ENCODE assay signal across 8 cellular contexts in the genomic region with DNA sequence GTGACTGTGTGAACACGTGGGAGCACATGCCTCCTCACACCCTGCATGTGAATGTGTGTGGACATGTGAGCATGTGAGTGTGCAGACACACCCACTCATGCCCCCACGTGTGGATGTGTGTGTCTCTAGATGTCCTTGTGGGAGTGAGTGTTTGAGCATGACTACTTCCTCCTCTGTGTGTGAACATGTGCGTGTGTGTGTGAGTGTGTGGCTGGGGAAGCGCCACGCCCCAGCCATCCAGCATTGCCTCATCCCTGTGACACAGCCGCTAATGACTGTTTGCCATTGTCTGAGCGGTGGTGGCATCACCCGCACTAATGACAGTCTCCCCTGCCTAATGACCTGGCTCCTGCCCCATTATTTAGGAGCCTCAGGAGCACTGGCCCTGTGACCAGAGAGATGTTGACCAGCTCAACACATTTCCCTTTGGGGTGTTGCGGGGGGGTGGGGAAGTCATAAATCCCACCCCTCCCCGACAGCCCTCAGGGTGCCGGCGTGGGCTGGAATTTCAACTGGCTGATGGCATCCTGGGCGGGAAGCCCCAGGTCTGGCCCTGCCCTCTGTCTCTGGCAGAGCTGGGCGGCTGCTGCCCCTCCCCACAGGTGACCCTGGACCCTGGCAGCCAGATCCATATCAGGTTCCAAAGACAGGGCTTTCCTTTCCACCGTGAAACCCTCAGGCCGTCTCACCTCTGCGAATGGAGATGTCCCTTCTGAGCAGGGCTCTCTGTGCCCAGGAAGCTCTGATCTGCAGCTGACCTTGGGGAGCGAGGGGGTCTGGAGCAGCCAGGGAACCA. TPM values are rescaled to one million over a fixed set of nuclear protein-coding genes. Genes with fewer than 3 reads are reported as not detected.
DNase-seq lines count a peak whose midpoint lies in the region; ATAC-seq and TF ChIP-seq lines count a peak whose summit lies in the region.

No MANE protein-coding gene starts in this region.

- peak overlapping the region; percentile 98 for H3K4ac ChIP-seq in IMR-90 (ENCODE audit: low read depth, low read length)

- H4K20me1 ChIP-seq in BLaER1: no peaks in the 10 kb centered on the region
- H4K20me1 ChIP-seq in IMR-90 (ENCODE audit: insufficient read depth, low read length): no peaks in the 10 kb centered on the region

- H3K4me2 ChIP-seq in BLaER1 (peak overlapping the region; percentile 85), IMR-90 (ENCODE audit: low read depth, low read length) (no peak overlapping the region)

- H2BK15ac ChIP-seq in IMR-90 (ENCODE audit: low read depth, low read length): peak overlapping the region; percentile 80; the same call in 2 of the 3 replicates

- 70% methylated on average over 3 of the region's 18 CpGs; no CpG with 5 or more reads in 1 of the 2 experiments for WGBS in IMR-90 (ENCODE audit: extremely low coverage in 2 of 2, insufficient read length in 1 of 2), 2 experiments

- CTCF ChIA-PET in IMR-90 (lab: Yijun Ruan, JAX): interaction anchor here (1.4 kb wide), 1 partner anchor 11 kb away, joined by 6 read pairs; no protein-coding TSS in a partner anchor

- H3K36me3 ChIP-seq in BLaER1 (no peaks in the 10 kb centered on the region), IMR-90 (ENCODE audit: control insufficient read depth, insufficient read depth, low read length) (no peaks in the 10 kb centered on the region)

- H3K18ac ChIP-seq in IMR-90 (ENCODE audit: low read depth, low read length): peak overlapping the region; percentile 74

- no TSS peak for BruUV-seq in IMR-90 (replicated peaks; lab: Mats Ljungman, UMichigan)

- TF ChIP-seq CTCF in IMR-90 (conservative IDR thresholded peaks at IDR 0.05; ENCODE audit: low read depth, low read length): no peak

- H3K9me1 ChIP-seq in IMR-90 (ENCODE audit: insufficient read depth, low read length): peaks cover 24% of the 10 kb centered on the region

- dilution Hi-C loops in IMR-90 (cut with HindIII; ENCODE audit: low sequenced_read_pairs, unreplicated experiment): no loop called here

- no peak for TF ChIP-seq RAD21 in IMR-90 (IDR thresholded peaks at IDR 0.05; ENCODE audit: low read length)

- H3K4me1 ChIP-seq in BLaER1 (peaks cover 69% of the 10 kb centered on the region), IMR-90 (ENCODE audit: control insufficient read depth, insufficient read depth, low read length) (peaks cover 32% of the 10 kb centered on the region)

- H3K27me3 Mint-ChIP-seq in stimulated activated memory B cell treated with anti-CD40 and anti-IgM and Interleukin-4, amounts not matched to agents 10 μg/mL and 1 μg/mL and 100 μg/mL, for 72 hours: peaks cover 70% of the 10 kb centered on the region

- no peak for TF ChIP-seq POLR2A in IMR-90 (IDR thresholded peaks at IDR 0.05; ENCODE audit: low read depth, low read length)

- peak overlapping the region; percentile 93 for H2AFZ ChIP-seq in IMR-90 (replicated peaks; ENCODE audit: low read length, poor library complexity)

- peak overlapping the region; percentile 97 for H2AK9ac ChIP-seq in IMR-90 (replicated peaks; ENCODE audit: low read depth, low read length, poor library complexity)

- H4K8ac ChIP-seq in IMR-90 (ENCODE audit: low read depth in 2 of 2, low read length in 2 of 2): peak overlapping the region; percentile 26 to 92; a peak in 3 of 4 replicates

- H3K14ac ChIP-seq in IMR-90 (replicated peaks; ENCODE audit: low read depth, low read length): peak overlapping the region; percentile 95

- peak overlapping the region; percentile 83 for H2BK5ac ChIP-seq in IMR-90 (ENCODE audit: low read depth, low read length, poor library complexity, severe bottlenecking)

- peak; percentile 4 for ATAC-seq in IMR-90 (ENCODE audit: low read depth)
- no peak for ATAC-seq in stimulated activated memory B cell treated with anti-CD40 and anti-IgM and Interleukin-4, amounts not matched to agents 10 μg/mL and 1 μg/mL and 100 μg/mL, for 72 hours

- H2BK20ac ChIP-seq in IMR-90 (ENCODE audit: low read depth, low read length): peak overlapping the region; percentile 93

- H3K79me1 ChIP-seq in IMR-90 (ENCODE audit: low read depth in 1 of 2, low read length in 2 of 2): peaks cover 0 to 4% of the 10 kb centered on the region in 2 experiments; a peak in 1 of 4 replicates

- H3K27ac ChIP-seq in BLaER1 (peak overlapping the region; percentile 71), IMR-90 (ENCODE audit: insufficient read depth, low read length) (no peak overlapping the region; the same call in 1 of the 2 replicates)

- no peak overlapping the region for H3K27ac Mint-ChIP-seq in stimulated activated memory B cell treated with anti-CD40 and anti-IgM and Interleukin-4, amounts not matched to agents 10 μg/mL and 1 μg/mL and 100 μg/mL, for 72 hours

- H4K5ac ChIP-seq in IMR-90 (ENCODE audit: low read depth, low read length): peak overlapping the region; percentile 25; the same call in 1 of the 2 replicates

- peak overlapping the region; percentile 86 for H3K23ac ChIP-seq in IMR-90 (ENCODE audit: low read depth, low read length)

- H3K9ac ChIP-seq in BLaER1: no peak overlapping the region
- no peak overlapping the region; the same call in 1 of the 2 replicates for H3K9ac ChIP-seq in IMR-90 (ENCODE audit: low read depth, low read length)

- in situ Hi-C loops in IMR-90 (cut with MboI; ENCODE audit: low sequenced_read_pairs): no loop called here
- in situ Hi-C loops in SK-MEL-5 (cut with HindIII; ENCODE audit: low pct_unique_long_range_greater_than_20kb, low sequenced_read_pairs): no loop called here

- H3K4me1 Mint-ChIP-seq in stimulated activated memory B cell treated with anti-CD40 and anti-IgM and Interleukin-4, amounts not matched to agents 10 μg/mL and 1 μg/mL and 100 μg/mL, for 72 hours: peaks cover 7% of the 10 kb centered on the region

- no peak overlapping the region; the same call in 1 of the 2 replicates for H3K56ac ChIP-seq in IMR-90 (ENCODE audit: extremely low read depth, insufficient read depth, low read length)

- H3K9me3 ChIP-seq in BLaER1 (no peaks in the 10 kb centered on the region), IMR-90 (ENCODE audit: control insufficient read depth, insufficient read depth, low read length) (no peaks in the 10 kb centered on the region)

- H3K4me3 ChIP-seq in BLaER1 (no peak overlapping the region), IMR-90 (ENCODE audit: insufficient read depth, low read depth, low read length) (no peak overlapping the region)

- peak overlapping the region; percentile 97 for H2BK120ac ChIP-seq in IMR-90 (ENCODE audit: low read depth, low read length)

- peak overlapping the region; percentile 96 for H2AK5ac ChIP-seq in IMR-90 (ENCODE audit: low read depth, low read length)

- H3K9me3 Mint-ChIP-seq in stimulated activated memory B cell treated with anti-CD40 and anti-IgM and Interleukin-4, amounts not matched to agents 10 μg/mL and 1 μg/mL and 100 μg/mL, for 72 hours: no peaks in the 10 kb centered on the region

- DNase-seq in IMR-90 (peak; percentile 77), SK-MEL-5 (ENCODE audit: low read depth, low spot score) (peak; percentile 9), fibroblast of peridontal ligament (ENCODE audit: extremely low read depth) (peak; percentile 45), nucleus accumbens (lab: John Stamatoyannopoulos, UW) (peak in 41 of 56 donors; percentile 13 to 87 (median 51)), cerebellar cortex (ENCODE audit: low spot score) (no peak), D341Med (ENCODE audit: low spot score) (no peak)

- peak overlapping the region; percentile 96 for H4K91ac ChIP-seq in IMR-90 (ENCODE audit: insufficient read depth, low read depth, low read length)

- H3K27me3 ChIP-seq in BLaER1 (no peaks in the 10 kb centered on the region), IMR-90 (ENCODE audit: control insufficient read depth, insufficient read depth, low read length) (no peaks in the 10 kb centered on the region)

- H3K4me3 Mint-ChIP-seq in stimulated activated memory B cell treated with anti-CD40 and anti-IgM and Interleukin-4, amounts not matched to agents 10 μg/mL and 1 μg/mL and 100 μg/mL, for 72 hours: no peak overlapping the region

- no peaks in the 10 kb centered on the region for H3K36me3 Mint-ChIP-seq in stimulated activated memory B cell treated with anti-CD40 and anti-IgM and Interleukin-4, amounts not matched to agents 10 μg/mL and 1 μg/mL and 100 μg/mL, for 72 hours

- POLR2A ChIA-PET in IMR-90 (lab: Charles Lee; ENCODE audit: unreplicated experiment): no interaction called here

- intact Hi-C loops in IMR-90 (cut with micrococcal nuclease): no loop called here

TF ChIP-seq in IMR-90, 13 proteins besides CTCF, POLR2A, EP300 and RAD21 (continues in another document):
- TF ChIP-seq MAFK (IDR thresholded peaks at IDR 0.05; ENCODE audit: low read depth, low read length): no peak
- peak; percentile 92 for TF ChIP-seq CEBPB (IDR thresholded peaks at IDR 0.05; ENCODE audit: low read depth, low read length)
- TF ChIP-seq, protein P1, sequence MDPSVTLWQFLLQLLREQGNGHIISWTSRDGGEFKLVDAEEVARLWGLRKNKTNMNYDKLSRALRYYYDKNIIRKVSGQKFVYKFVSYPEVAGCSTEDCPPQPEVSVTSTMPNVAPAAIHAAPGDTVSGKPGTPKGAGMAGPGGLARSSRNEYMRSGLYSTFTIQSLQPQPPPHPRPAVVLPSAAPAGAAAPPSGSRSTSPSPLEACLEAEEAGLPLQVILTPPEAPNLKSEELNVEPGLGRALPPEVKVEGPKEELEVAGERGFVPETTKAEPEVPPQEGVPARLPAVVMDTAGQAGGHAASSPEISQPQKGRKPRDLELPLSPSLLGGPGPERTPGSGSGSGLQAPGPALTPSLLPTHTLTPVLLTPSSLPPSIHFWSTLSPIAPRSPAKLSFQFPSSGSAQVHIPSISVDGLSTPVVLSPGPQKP (IDR thresholded peaks at IDR 0.05; ENCODE audit: borderline replicate concordance, low read depth, low read length): no peak
- peak; percentile 83 for TF ChIP-seq BHLHE40 (IDR thresholded peaks at IDR 0.05; ENCODE audit: low read depth, low read length)
- TF ChIP-seq MAZ (IDR thresholded peaks at IDR 0.05; ENCODE audit: borderline replicate concordance, low read depth, low read length): no peak
- peak; percentile 42; the same call in 1 of the 2 replicates for TF ChIP-seq FOS (IDR thresholded peaks at IDR 0.05; ENCODE audit: low read depth, low read length)

RNA-seq across cellular contexts. Expression of gene KRT80, which starts 11.5 kb away (rescaled TPM):
- total RNA-seq in IMR-90 (2012; rRNA removed): 0.54 and 0.56 TPM in 2 replicates
- polyA plus RNA-seq in IMR-90 (2012; rRNA removed): 3.4 TPM in 2 replicates
- polyA plus RNA-seq in IMR-90 (2012; cell fraction: cytosol; rRNA removed): 1.2 and 2.4 TPM in 2 replicates
- 14.7 and 18.0 TPM in 2 replicates for polyA plus RNA-seq in IMR-90 (2012; cell fraction: nucleus; rRNA removed; ENCODE audit: low replicate concordance)
- 0.11 TPM in 2 replicates for total RNA-seq in SK-MEL-5 (2014; rRNA removed; shearing (Covaris generic))
- 0.14 and 0.39 TPM in 2 replicates for polyA plus RNA-seq in SK-MEL-5 (2015; cell fraction: cytosol; rRNA removed)
- polyA plus RNA-seq in SK-MEL-5 (2015; cell fraction: nucleus; rRNA removed): 0.83 and 1.2 TPM in 2 replicates

RNA-seq across cellular contexts. Expression of gene KRT7, which starts 29.7 kb away (rescaled TPM):
- total RNA-seq in IMR-90 (2012; rRNA removed): 0.54 and 1.4 TPM in 2 replicates
- polyA plus RNA-seq in IMR-90 (2012; rRNA removed): 1.4 and 1.7 TPM in 2 replicates
- 2.5 and 3.4 TPM in 2 replicates for polyA plus RNA-seq in IMR-90 (2012; cell fraction: cytosol; rRNA removed)
- 0.60 and 1.7 TPM in 2 replicates for polyA plus RNA-seq in IMR-90 (2012; cell fraction: nucleus; rRNA removed; ENCODE audit: low replicate concordance)
- not detected in 2 replicates for total RNA-seq in SK-MEL-5 (2014; rRNA removed; shearing (Covaris generic))
- 0.10 TPM in 1 of 2 replicates, not detected in the other for polyA plus RNA-seq in SK-MEL-5 (2015; cell fraction: cytosol; rRNA removed)
- polyA plus RNA-seq in SK-MEL-5 (2015; cell fraction: nucleus; rRNA removed): not detected in 2 replicates

Comparison
In these comparisons a context has a peak if more than half of its experiments do, and no peak if none do; other contexts are left out.
1. DNase-seq: peak in IMR-90 (single experiment), SK-MEL-5 (single experiment), fibroblast of peridontal ligament (single experiment) and nucleus accumbens (41 of 56); none in cerebellar cortex (single experiment) and D341Med (single experiment).